20 cellular contexts compared by ENCODE assay signal in genomic region chr2:20521682-20522189, GRCh38.
"Had no signal": no experiment of that assay in that cellular context is flagged by ENCODE, and none has a peak within 500 bp of the region (broad histone marks: within the 10 kb centered on the region; RNA-seq: fewer than 3 reads in every experiment).

No MANE protein-coding gene starts in this region.

- DNase-seq: central memory CD4-positive, alpha-beta T cell; effector CD4-positive, alpha-beta T cell; hypothalamus; lower lobe of right lung; midbrain; naive B cell; nephron progenitor cell; stimulated activated CD4-positive, alpha-beta T cell treated with anti-CD3 and anti-CD28 coated beads, Interleukin-4, amount 100 ng/mL, for 24 hours; stimulated activated naive B cell treated with anti-CD40 and anti-IgM and Interleukin-4, amounts not matched to agents 10 μg/mL and 1 μg/mL and 100 μg/mL, for 72 hours; stimulated activated naive CD8-positive, alpha-beta T cell treated with anti-CD3 and anti-CD28 coated beads, Interleukin-15, amount 100 ng/mL, for 72 hours; testis had no signal

- H3K27ac ChIP-seq: coronary artery, heart left ventricle, left lung, lower lobe of right lung, neutrophil, right atrium auricular region, testis, tibial nerve had no signal

- H3K36me3 ChIP-seq: heart left ventricle, left lung, lower lobe of right lung, neutrophil, right atrium auricular region, tibial nerve had no signal

- H3K4me3 ChIP-seq: coronary artery, heart left ventricle, left lung, lower lobe of right lung, right atrium auricular region, testis, tibial nerve had no signal

- FAIRE-seq: frontal cortex, islet of Langerhans, urothelium cell line had no signal

- ATAC-seq: heart left ventricle; left lung; lower lobe of right lung; stimulated activated naive B cell treated with anti-CD40 and anti-IgM and Interleukin-4, amounts not matched to agents 10 μg/mL and 1 μg/mL and 100 μg/mL, for 72 hours had no signal

- H3K27me3 ChIP-seq: heart left ventricle, left lung, neutrophil, right atrium auricular region, testis, tibial nerve had no signal

- H3K9me3 ChIP-seq: heart left ventricle, left lung, lower lobe of right lung, neutrophil, right atrium auricular region, testis, tibial nerve had no signal
